In the genomic region with DNA sequence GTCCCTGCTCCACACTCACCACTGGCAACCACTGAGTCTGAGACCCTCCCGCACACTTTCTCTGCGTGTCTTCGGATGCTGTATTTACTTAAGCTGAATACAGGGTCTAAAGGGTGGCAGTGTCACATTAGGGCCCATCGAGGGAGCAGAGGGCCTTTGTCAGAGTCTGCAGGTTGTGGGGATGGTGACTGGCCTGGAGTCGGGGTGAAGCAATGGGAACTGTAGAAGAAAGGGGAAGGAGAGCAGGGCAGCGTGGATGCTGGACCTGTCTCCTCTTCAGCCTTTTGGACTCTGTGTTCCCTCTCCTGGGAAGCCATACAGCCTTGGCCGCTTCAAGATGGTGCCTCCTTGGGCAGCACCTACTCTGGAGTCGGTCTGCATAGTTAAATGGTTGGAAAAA, we compare ENCODE assay signal across 16 cellular contexts.
DNase-seq lines count a peak whose midpoint lies in the region; ATAC-seq, FAIRE-seq and TF ChIP-seq lines count a peak whose summit lies in the region.
"Had no signal": no experiment of that assay in that cellular context is flagged by ENCODE, and none has a peak within 500 bp of the region (broad histone marks: within the 10 kb centered on the region; RNA-seq: fewer than 3 reads in every experiment).

No MANE protein-coding gene starts in this region.

- no peaks in the 10 kb centered on the region for H3K9me3 Mint-ChIP-seq in activated T-helper 17 cell treated with anti-CD3 and anti-CD28 coated beads, Interleukin-2, amount 50 U/mL, for 72 hours
- no peaks in the 10 kb centered on the region for H3K9me3 Mint-ChIP-seq in immature natural killer cell

- H3K9me3 ChIP-seq in left ventricle myocardium inferior (replicated peaks) = no peaks in the 10 kb centered on the region
- H3K9me3 ChIP-seq in thoracic aorta = no peaks in the 10 kb centered on the region
- H3K9me3 ChIP-seq in small intestine (ENCODE audit: control insufficient read depth, low read depth) = no peaks in the 10 kb centered on the region

- no peak overlapping the region for H3K4me3 ChIP-seq in left ventricle myocardium inferior
- no peak overlapping the region for H3K4me3 ChIP-seq in thoracic aorta
- no peak overlapping the region for H3K4me3 ChIP-seq in small intestine (ENCODE audit: low read depth in 1 of 2, low read length in 2 of 2)

- ATAC-seq in Right ventricle myocardium inferior (no peak), thoracic aorta (ENCODE audit: insufficient number of reproducible peaks, low FRiP score, low read depth) (no peak)
- no peak for ATAC-seq in activated T-helper 17 cell treated with anti-CD3 and anti-CD28 coated beads, Interleukin-2, amount 50 U/mL, for 72 hours (replicated peaks)

- DNase-seq in left ventricle myocardium inferior (no peak), Right ventricle myocardium inferior (ENCODE audit: missing footprints) (no peak), immature natural killer cell (no peak), thoracic aorta (ENCODE audit: low spot score) (no peak), D341Med (ENCODE audit: low spot score) (no peak), small intestine (no peak), iPS-NIHi11 (ENCODE audit: low spot score) (no peak)
- DNase-seq: ACHN, AML-193, COR-L47, EL, GOT3, NCI-H146, NCI-H2081, NCI-H510A had no signal

- H3K27ac ChIP-seq in left ventricle myocardium inferior (replicated peaks) (peak overlapping the region; percentile 71), thoracic aorta (peak overlapping the region; percentile 51 to 60), small intestine (ENCODE audit: low read depth in 1 of 2, low read length in 1 of 2) (no peak overlapping the region)

- 90 to 94% (median 93%) methylated on average over 8 of the region's 8 CpGs for WGBS in small intestine, 3 donors

- H3K36me3 Mint-ChIP-seq in activated T-helper 17 cell treated with anti-CD3 and anti-CD28 coated beads, Interleukin-2, amount 50 U/mL, for 72 hours (ENCODE audit: low read depth) = no peaks in the 10 kb centered on the region
- H3K36me3 Mint-ChIP-seq in immature natural killer cell = peaks cover 0 to 9% (median 0%) of the 10 kb centered on the region in 3 donors

- H3K36me3 ChIP-seq in left ventricle myocardium inferior (peaks cover 9% of the 10 kb centered on the region), thoracic aorta (peaks cover 10% of the 10 kb centered on the region), small intestine (ENCODE audit: control insufficient read depth in 2 of 2, insufficient read depth in 2 of 2, low read length in 2 of 2) (no peaks in the 10 kb centered on the region)

- H3K27me3 ChIP-seq in left ventricle myocardium inferior (ENCODE audit: low read depth) = no peaks in the 10 kb centered on the region
- no peaks in the 10 kb centered on the region for H3K27me3 ChIP-seq in thoracic aorta (replicated peaks; ENCODE audit: insufficient read depth)
- no peaks in the 10 kb centered on the region for H3K27me3 ChIP-seq in small intestine (ENCODE audit: control insufficient read depth in 2 of 2, insufficient read depth in 2 of 2, low read length in 2 of 2)

- peak overlapping the region; percentile 30 for H3K27ac Mint-ChIP-seq in activated T-helper 17 cell treated with anti-CD3 and anti-CD28 coated beads, Interleukin-2, amount 50 U/mL, for 72 hours
- H3K27ac Mint-ChIP-seq in immature natural killer cell = peak overlapping the region in 5 of 6 donors; percentile 64 to 87 (median 76)

- no peak overlapping the region for H3K4me3 Mint-ChIP-seq in activated T-helper 17 cell treated with anti-CD3 and anti-CD28 coated beads, Interleukin-2, amount 50 U/mL, for 72 hours
- peak overlapping the region; percentile 41 to 67 (median 53) for H3K4me3 Mint-ChIP-seq in immature natural killer cell

- TF ChIP-seq CTCF in left ventricle myocardium inferior (IDR thresholded peaks at IDR 0.05; ENCODE audit: borderline replicate concordance) (no peak), thoracic aorta (IDR thresholded peaks at IDR 0.05) (no peak)

- peaks cover 6% of the 10 kb centered on the region for H3K4me1 Mint-ChIP-seq in activated T-helper 17 cell treated with anti-CD3 and anti-CD28 coated beads, Interleukin-2, amount 50 U/mL, for 72 hours
- H3K4me1 Mint-ChIP-seq in immature natural killer cell = peaks cover 84 to 100% of the 10 kb centered on the region in 2 donors

- H3K27me3 Mint-ChIP-seq in activated T-helper 17 cell treated with anti-CD3 and anti-CD28 coated beads, Interleukin-2, amount 50 U/mL, for 72 hours = peaks cover 7% of the 10 kb centered on the region
- H3K27me3 Mint-ChIP-seq in immature natural killer cell (ENCODE audit: low read depth in 3 of 3) = peaks cover 0 to 2% (median 0%) of the 10 kb centered on the region in 3 donors

- no peak for FAIRE-seq in small intestine (lab: Jason Lieb, UNC)

- intact Hi-C loops in left ventricle myocardium inferior (cut with micrococcal nuclease) (no loop called here), Right ventricle myocardium inferior (cut with DNase I) (no loop called here)

- H3K4me1 ChIP-seq in left ventricle myocardium inferior (peaks cover 100% of the 10 kb centered on the region), thoracic aorta (ENCODE audit: control insufficient read depth in 1 of 2, low read depth in 2 of 2) (peaks cover 59 to 98% of the 10 kb centered on the region in 2 donors), small intestine (ENCODE audit: control insufficient read depth in 2 of 2, insufficient read depth in 1 of 2, low read depth in 1 of 2, low read length in 1 of 2) (peaks cover 8 to 11% of the 10 kb centered on the region in 2 donors)

Comparison
In these comparisons a context has a peak if more than half of its experiments do, and no peak if none do; other contexts are left out.
1. H3K27ac ChIP-seq: peak in left ventricle myocardium inferior (single experiment) and thoracic aorta (2 of 2); none in small intestine (0 of 2).